ENCODE assay signal across 8 cellular contexts in the genomic region with DNA sequence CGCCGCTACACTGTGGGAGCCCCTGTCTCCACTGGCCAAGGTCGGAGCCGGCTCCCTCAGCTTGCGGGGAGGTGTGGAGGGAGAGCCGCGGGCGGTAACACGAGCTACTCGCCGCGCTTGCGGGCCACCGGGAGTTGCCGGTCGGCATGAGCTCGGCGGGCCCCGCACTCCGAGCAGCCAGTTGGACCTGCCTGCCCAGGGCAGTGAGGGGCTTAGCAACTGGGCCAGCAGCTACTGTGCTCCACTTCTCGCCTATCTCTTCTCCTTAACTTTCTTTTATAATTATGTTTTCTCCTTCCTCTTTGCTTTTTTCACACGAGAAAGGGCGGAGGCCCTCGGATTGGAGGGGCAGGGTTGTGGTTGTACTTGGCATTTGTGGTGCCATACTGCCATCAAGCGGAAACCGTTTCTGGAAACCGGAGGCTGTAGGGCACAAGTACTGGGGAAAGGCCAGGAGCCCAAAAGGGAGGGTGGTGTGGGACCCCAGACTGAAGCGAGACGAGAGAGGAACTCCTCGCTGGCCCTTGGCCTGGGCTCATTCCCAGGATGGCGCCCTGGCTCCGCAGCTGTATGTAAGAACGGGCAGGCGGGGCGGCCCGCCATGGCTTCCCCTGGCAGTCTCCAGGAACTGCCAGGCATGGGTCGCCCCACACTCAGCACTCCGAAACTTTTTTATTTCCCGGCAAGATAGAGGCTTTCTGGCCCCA. TPM values are rescaled to one million over a fixed set of nuclear protein-coding genes. Genes with fewer than 3 reads are reported as not detected.
DNase-seq lines count a peak whose midpoint lies in the region; ATAC-seq and TF ChIP-seq lines count a peak whose summit lies in the region.
"Not testable (repeated sequence)": the region's sequence is repeated elsewhere in the genome, so short reads cannot be mapped to it uniquely, and the experiment has no call there.

No MANE protein-coding gene starts in this region.

- TF ChIP-seq EP300 in sigmoid colon (IDR thresholded peaks at IDR 0.05) = not testable (repeated sequence)

- not testable (repeated sequence) for H3K27me3 Mint-ChIP-seq in mesothelial cell of epicardium (ENCODE audit: low read depth)

- not testable (repeated sequence) for H3K9me3 ChIP-seq in Peyer's patch, sigmoid colon

- not testable (repeated sequence) for TF ChIP-seq CTCF in AG09309 (IDR thresholded peaks at IDR 0.05; ENCODE audit: control insufficient read depth, insufficient read depth, low read depth, low read length, missing control alignments); fibroblast of the aortic adventitia (IDR thresholded peaks at IDR 0.05; ENCODE audit: insufficient read depth, low read length); mesothelial cell of epicardium (IDR thresholded peaks at IDR 0.05; ENCODE audit: unreplicated experiment); sigmoid colon (IDR thresholded peaks at IDR 0.05)
- peak in 1 of 6 experiments; percentile 41 for TF ChIP-seq CTCF in Peyer's patch (IDR thresholded peaks at IDR 0.05)

- not testable (repeated sequence) for DNase-seq in AG09309 (ENCODE audit: low read depth)
- DNase-seq in Peyer's patch (peak in 2 of 3 donors; percentile 17 to 62), astrocyte of the hippocampus (ENCODE audit: low read depth, low spot score) (peak; percentile 35), fibroblast of the aortic adventitia (ENCODE audit: low read depth) (peak; percentile 44), mesothelial cell of epicardium (ENCODE audit: low spot score in 2 of 2, unreplicated experiment in 2 of 2) (peak; percentile 9 to 25), sigmoid colon (peak; percentile 67)

- H3K4me1 ChIP-seq in Peyer's patch (peaks cover 0 to 12% (median 0%) of the 10 kb centered on the region in 4 donors), sigmoid colon (peaks cover 0 to 32% (median 5%) of the 10 kb centered on the region in 4 donors)

- ATAC-seq in GM18909 (IDR thresholded peaks at IDR 0.05; ENCODE audit: poor library complexity, unreplicated experiment) (peak; percentile 25), HG02571 (IDR thresholded peaks at IDR 0.05; ENCODE audit: unreplicated experiment) (peak; percentile 26)

- TF ChIP-seq POLR2A in Peyer's patch (IDR thresholded peaks at IDR 0.05); sigmoid colon (IDR thresholded peaks at IDR 0.05): not testable (repeated sequence)

- H3K4me3 Mint-ChIP-seq in mesothelial cell of epicardium = peak overlapping the region; percentile 31

- not testable (repeated sequence) for H3K36me3 ChIP-seq in Peyer's patch, sigmoid colon

- intact Hi-C loops in sigmoid colon (cut with DNase I) = not testable (repeated sequence)

- H3K36me3 Mint-ChIP-seq in mesothelial cell of epicardium = not testable (repeated sequence)

- H3K27me3 ChIP-seq in Peyer's patch, sigmoid colon: not testable (repeated sequence)

- not testable (repeated sequence) for H3K9me3 Mint-ChIP-seq in mesothelial cell of epicardium

- WGBS in sigmoid colon, 2 donors = 90% methylated on average over 24 of the region's 39 CpGs

- H3K27ac ChIP-seq in Peyer's patch = peak overlapping the region in 2 of 4 donors; percentile 66 to 76
- H3K27ac ChIP-seq in sigmoid colon = peak overlapping the region in 2 of 4 donors; percentile 45 to 70

- H3K27ac Mint-ChIP-seq in mesothelial cell of epicardium = not testable (repeated sequence)

- H3K4me3 ChIP-seq in AG09309 (ENCODE audit: control insufficient read depth, low read depth, low read length) (peak overlapping the region; percentile 63), Peyer's patch (peak overlapping the region in 2 of 4 donors; percentile 53 to 69), fibroblast of the aortic adventitia (ENCODE audit: low read depth, low read length) (peak overlapping the region; percentile 67), sigmoid colon (peak overlapping the region in 2 of 4 donors; percentile 48 to 64)

- peaks cover 14% of the 10 kb centered on the region for H3K4me1 Mint-ChIP-seq in mesothelial cell of epicardium

RNA-seq across cellular contexts. Expression of a gene that starts 38.5 kb away (rescaled TPM):
- total RNA-seq in Peyer's patch (10 to 100 TPM in 3 of 4 donors, 1 to 10 TPM in 1; 9.1 to 14.0 (median 12.7) TPM), fibroblast of the aortic adventitia (ENCODE audit: low replicate concordance) (7.6 and 11.9 TPM in 2 replicates), mesothelial cell of epicardium (47.1 to 48.4 TPM (median 47.9 TPM) in 3 replicates), sigmoid colon (10 to 100 TPM in 2 of 4 donors, 1 to 10 TPM in 2; 7.2 to 16.5 (median 10.5) TPM)
- polyA plus RNA-seq in sigmoid colon = 10 to 100 TPM; 18.0 to 28.2 (median 23.6) TPM
